Comparison of ENCODE assay signal across 8 cellular contexts in the genomic region with DNA sequence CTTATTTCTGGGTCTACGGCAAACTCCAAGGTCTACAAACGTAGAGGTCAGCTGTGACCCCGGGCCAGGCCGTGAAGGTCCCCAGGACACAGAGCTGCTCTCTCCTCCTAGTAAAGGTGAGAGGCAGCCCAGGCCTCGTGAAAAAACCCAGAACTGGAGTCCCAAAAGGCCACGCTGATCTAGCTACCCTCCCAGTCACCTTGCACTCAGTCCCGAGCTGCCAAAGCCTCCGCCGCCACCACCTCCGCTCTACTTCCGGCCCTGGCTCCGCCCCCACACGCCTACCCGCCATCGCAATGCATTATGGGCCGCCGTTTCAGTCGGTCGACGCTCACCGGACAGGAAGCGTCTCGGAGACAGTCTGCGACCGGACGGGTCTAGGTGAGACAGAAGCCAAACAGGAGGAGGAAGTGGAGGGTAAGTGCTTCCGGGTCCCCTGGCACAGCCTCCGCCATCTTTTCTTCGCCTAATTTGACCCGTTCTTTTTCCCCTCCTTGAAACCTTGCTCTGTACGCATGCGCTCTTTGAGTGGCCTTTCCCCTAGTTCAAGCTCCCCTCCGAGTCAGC. TPM values are rescaled to one million over a fixed set of nuclear protein-coding genes. Genes with fewer than 3 reads are reported as not detected.
DNase-seq lines count a peak whose midpoint lies in the region; ATAC-seq, FAIRE-seq and TF ChIP-seq lines count a peak whose summit lies in the region.

A gene with protein sequence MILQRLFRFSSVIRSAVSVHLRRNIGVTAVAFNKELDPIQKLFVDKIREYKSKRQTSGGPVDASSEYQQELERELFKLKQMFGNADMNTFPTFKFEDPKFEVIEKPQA (minus strand): TSS at position 251 of the 567 bp plus-strand sequence. CDS start 5,110 bp downstream, outside the sequence.
A gene (plus strand): TSS at position 319 of the 567 bp plus-strand sequence. CDS start 6,627 bp downstream, outside the sequence.

- H3K9me3 ChIP-seq in pancreas: no peaks in the 10 kb centered on the region
- no peaks in the 10 kb centered on the region for H3K9me3 ChIP-seq in tibial artery

- H3K36me3 ChIP-seq in pancreas (peaks cover 0 to 1% (median 0%) of the 10 kb centered on the region in 3 donors), tibial artery (peaks cover 0 to 6% (median 6%) of the 10 kb centered on the region in 3 donors)

- H3K4me1 ChIP-seq in pancreas (peaks cover 4 to 32% (median 10%) of the 10 kb centered on the region in 3 donors), tibial artery (peaks cover 0 to 49% (median 26%) of the 10 kb centered on the region in 4 donors)

- intact Hi-C loops in Right ventricle myocardium superior (cut with DNase I): no loop called here
- intact Hi-C loops in pancreas (cut with DNase I): no loop called here
- intact Hi-C loops in tibial artery (cut with DNase I; ENCODE audit: low total_unique reads): loop anchor here (10.0 kb wide), 2 partner anchors 130 to 440 kb away; a partner anchor contains a TSS

- H3K27ac ChIP-seq in pancreas: peak within 1 kb of the TSS; percentile 96 to 99 (median 98)
- H3K27ac ChIP-seq in tibial artery: peak within 1 kb of the TSS; percentile 96 to 99

- H3K4me3 ChIP-seq in GM12864 (ENCODE audit: low read depth, low read length) (peak within 1 kb of the TSS; percentile 96), pancreas (peak within 1 kb of the TSS; percentile 68 to 91 (median 78)), tibial artery (peak within 1 kb of the TSS; percentile 82 to 97)

- TF ChIP-seq CTCF in GM12864 (IDR thresholded peaks at IDR 0.05; ENCODE audit: low read depth, low read length, missing control alignments) (no peak), pancreas (IDR thresholded peaks at IDR 0.05) (no peak), tibial artery (IDR thresholded peaks at IDR 0.05) (no peak)

- WGBS in pancreas, 2 donors: 0% methylated on average over 32 to 33 of the region's 33 CpGs

- ATAC-seq in HG02759 (IDR thresholded peaks at IDR 0.05; ENCODE audit: unreplicated experiment): peak; percentile 88
- peak; percentile 93 for ATAC-seq in Right ventricle myocardium superior (ENCODE audit: poor library complexity)
- peak; percentile 91 to 96 (median 92) for ATAC-seq in pancreas

- DNase-seq in GM12864 (ENCODE audit: low read depth) (peak; percentile 98), NCI-H1417 (lab: John Stamatoyannopoulos, UW) (peak; percentile 98 to 100 (median 100)), SW 1271 (lab: John Stamatoyannopoulos, UW) (peak; percentile 87 to 94), Right ventricle myocardium superior (peak; percentile 97), pancreas (peak; percentile 95 to 97 (median 97)), tibial artery (peak; percentile 97 to 98)
- DNase-seq in activated naive CD8-positive, alpha-beta T cell treated with anti-CD3 and anti-CD28 coated beads, Interleukin-2, amount 50 U/mL, for 16 hours (ENCODE audit: low read depth, low spot score): peak; percentile 94

- FAIRE-seq in pancreas (lab: Jason Lieb, UNC): peak; percentile 79

- H3K27me3 ChIP-seq in pancreas (no peaks in the 10 kb centered on the region), tibial artery (no peaks in the 10 kb centered on the region)

RNA-seq across cellular contexts. Expression of the first gene that starts in this region (rescaled TPM):
- total RNA-seq in Right ventricle myocardium superior (940 TPM), pancreas (10 to 100 TPM; 35.5 to 60.1 (median 47.8) TPM)
- polyA plus RNA-seq in pancreas: 100 to 1,000 TPM; 121 to 158 TPM

RNA-seq across cellular contexts. Expression of the second gene that starts in this region (rescaled TPM):
- total RNA-seq in Right ventricle myocardium superior (15.5 TPM), pancreas (10 to 100 TPM in 1 of 6 donors, 1 to 10 TPM in 5; 6.6 to 14.7 (median 9.1) TPM)
- 1 to 10 TPM; 3.7 to 6.3 TPM for polyA plus RNA-seq in pancreas

Comparison
In these comparisons a context has a peak if more than half of its experiments do, and no peak if none do; other contexts are left out.
1. Peak in every context shown above with its lines: DNase-seq, ATAC-seq, H3K4me3 ChIP-seq and H3K27ac ChIP-seq.
2. RNA of the first gene that starts in this region (total RNA-seq): 940 TPM in Right ventricle myocardium superior (single experiment); 35.5 to 60.1 TPM in pancreas; every median in the first group is over 10 times any median in the second.